In genomic region chr5:154664869-154665268, GRCh38 we compare ENCODE assay signal across 28 cellular contexts.
A peak's percentile ranks its signal among the peaks of the same experiment; 100 is the strongest.
DNase-seq lines count a peak whose midpoint lies in the region; ATAC-seq, FAIRE-seq and TF ChIP-seq lines count a peak whose summit lies in the region.
"Had no signal": no experiment of that assay in that cellular context is flagged by ENCODE, and none has a peak within 500 bp of the region (broad histone marks: within the 10 kb centered on the region; RNA-seq: fewer than 3 reads in every experiment).

No MANE protein-coding gene starts in this region.

- no peaks in the 10 kb centered on the region for H4K20me1 ChIP-seq in K562 (replicated peaks; ENCODE audit: control insufficient read depth, insufficient read depth, low read length)
- H4K20me1 ChIP-seq: BLaER1 had no signal

- peaks cover 3% of the 10 kb centered on the region for H3K9me3 ChIP-seq in K562 (replicated peaks; ENCODE audit: control insufficient read depth, insufficient read depth, low read depth, low read length)

- no peak for TF ChIP-seq RAD21 in K562 (CRISPR knock-in tag; conservative IDR thresholded peaks at IDR 0.05 in 1 of 2, IDR thresholded peaks at IDR 0.05 in 1 of 2)

- no peak overlapping the region for H3K4me2 ChIP-seq in K562 (ENCODE audit: insufficient read depth, low read length)
- H3K4me2 ChIP-seq: BLaER1 had no signal

- TF ChIP-seq CTCF in K562 (IDR thresholded peaks at IDR 0.05 in 2 of 3, conservative IDR thresholded peaks at IDR 0.05 in 1 of 3; ENCODE audit: insufficient read depth in 2 of 3, low read depth in 1 of 3, low read length in 3 of 3), result no peak
- no peak for TF ChIP-seq CTCF in endothelial cell (IDR thresholded peaks at IDR 0.05; ENCODE audit: unreplicated experiment)
- TF ChIP-seq CTCF in progenitor cell of endocrine pancreas (IDR thresholded peaks at IDR 0.05; ENCODE audit: unreplicated experiment), result no peak

- H3K27ac Mint-ChIP-seq in endothelial cell (ENCODE audit: unreplicated experiment) (no peak overlapping the region), progenitor cell of endocrine pancreas (no peak overlapping the region)
- no peak overlapping the region for H3K27ac Mint-ChIP-seq in activated CD4-positive, alpha-beta T cell treated with anti-CD3 and anti-CD28 coated beads for 36 hours
- H3K27ac Mint-ChIP-seq in activated T-cell treated with anti-CD3 and anti-CD28 coated beads, Interleukin-2, amount 50 U/mL, for 24 hours, result no peak overlapping the region
- H3K27ac Mint-ChIP-seq: CD4-positive, alpha-beta memory T cell; CD4-positive, CD25-positive, alpha-beta regulatory T cell; CD8-positive, alpha-beta memory T cell had no signal

- peak overlapping the region; percentile 79 for H3K4me3 Mint-ChIP-seq in endothelial cell (ENCODE audit: unreplicated experiment)
- H3K4me3 Mint-ChIP-seq in progenitor cell of endocrine pancreas (ENCODE audit: low read depth), result no peak overlapping the region
- H3K4me3 Mint-ChIP-seq in activated CD4-positive, alpha-beta T cell treated with anti-CD3 and anti-CD28 coated beads for 36 hours, result no peak overlapping the region
- no peak overlapping the region for H3K4me3 Mint-ChIP-seq in activated T-cell treated with anti-CD3 and anti-CD28 coated beads, Interleukin-2, amount 50 U/mL, for 24 hours
- H3K4me3 Mint-ChIP-seq: CD14-positive monocyte; CD4-positive, alpha-beta memory T cell; CD4-positive, CD25-positive, alpha-beta regulatory T cell; CD8-positive, alpha-beta memory T cell had no signal

- TF ChIP-seq EP300 in K562 (IDR thresholded peaks at IDR 0.05; ENCODE audit: low read length), result no peak

- H3K27me3 Mint-ChIP-seq in endothelial cell (ENCODE audit: unreplicated experiment), result peaks cover 4% of the 10 kb centered on the region
- no peaks in the 10 kb centered on the region for H3K27me3 Mint-ChIP-seq in progenitor cell of endocrine pancreas
- H3K27me3 Mint-ChIP-seq in activated CD4-positive, alpha-beta T cell treated with anti-CD3 and anti-CD28 coated beads for 36 hours, result no peaks in the 10 kb centered on the region
- no peaks in the 10 kb centered on the region for H3K27me3 Mint-ChIP-seq in activated T-cell treated with anti-CD3 and anti-CD28 coated beads, Interleukin-2, amount 50 U/mL, for 24 hours
- H3K27me3 Mint-ChIP-seq: CD8-positive, alpha-beta memory T cell had no signal

- in situ Hi-C loops in K562 (cut with MboI), result no loop called here

- no peaks in the 10 kb centered on the region for H3K27me3 ChIP-seq in K562 (ENCODE audit: control insufficient read depth in 2 of 2, insufficient read depth in 2 of 2, low read length in 2 of 2)
- H3K27me3 ChIP-seq: BE2C, BLaER1 had no signal

- POLR2A ChIA-PET in K562 (lab: Yijun Ruan, JAX), result no interaction called here
- POLR2A ChIA-PET in activated CD4-positive, alpha-beta T cell treated with anti-CD3 and anti-CD28 coated beads for 36 hours (lab: Charles Lee), result no interaction called here

- H3K9me1 ChIP-seq in K562 (ENCODE audit: control insufficient read depth, insufficient read depth, low read length), result no peaks in the 10 kb centered on the region

- peaks cover 3 to 4% of the 10 kb centered on the region in 2 experiments; a peak in 3 of 5 replicates for H3K4me1 ChIP-seq in K562 (replicated peaks in 1 of 2; ENCODE audit: control insufficient read depth in 2 of 2, insufficient read depth in 2 of 2, low read length in 2 of 2)
- H3K4me1 ChIP-seq: BE2C, BLaER1 had no signal

- DNase-seq in OCI-M1 (lab: John Stamatoyannopoulos, UW), result peak; percentile 20
- DNase-seq in K562 (ENCODE audit: extremely low read depth in 1 of 4, low spot score in 3 of 4), result no peak
- DNase-seq in endothelial cell (ENCODE audit: low spot score), result no peak
- no peak for DNase-seq in progenitor cell of endocrine pancreas (ENCODE audit: low spot score, unreplicated experiment)
- no peak for DNase-seq in activated CD4-positive, alpha-beta T cell treated with anti-CD3 and anti-CD28 coated beads for 36 hours
- DNase-seq in Right ventricle myocardium inferior (ENCODE audit: missing footprints), result no peak
- DNase-seq in activated T-cell treated with anti-CD3 and anti-CD28 coated beads, Interleukin-2, amount 50 U/mL, for 24 hours, result no peak
- DNase-seq: 8988T; ACHN; BE2C; C1 segment of cervical spinal cord; CD4-positive, alpha-beta memory T cell; CD4-positive, CD25-positive, alpha-beta regulatory T cell; CD8-positive, alpha-beta memory T cell; COR-L47; DMS 273 treated with DMSO at 0.1 percent for 48 hours; DMS153; DMS53; DMS79; DND-41; EL; GDM1 had no signal

- ATAC-seq in K562 (no peak), Right ventricle myocardium inferior (no peak)
- no peak for ATAC-seq in activated CD4-positive, alpha-beta T cell treated with anti-CD3 and anti-CD28 coated beads for 36 hours
- ATAC-seq: GM12878 had no signal

- CTCF ChIA-PET in K562 (lab: Yijun Ruan, JAX; ENCODE audit: low intra/inter-chr PET ratio), result no interaction called here
- CTCF ChIA-PET in activated CD4-positive, alpha-beta T cell treated with anti-CD3 and anti-CD28 coated beads for 36 hours (lab: Charles Lee), result no interaction called here

- TF ChIP-seq POLR2A in K562 (conservative IDR thresholded peaks at IDR 0.05), result no peak

- peaks cover 22% of the 10 kb centered on the region for H3K36me3 Mint-ChIP-seq in endothelial cell (ENCODE audit: low read depth, unreplicated experiment)
- H3K36me3 Mint-ChIP-seq in progenitor cell of endocrine pancreas (ENCODE audit: insufficient read depth), result no peaks in the 10 kb centered on the region
- H3K36me3 Mint-ChIP-seq in activated CD4-positive, alpha-beta T cell treated with anti-CD3 and anti-CD28 coated beads for 36 hours (ENCODE audit: low read depth), result peaks cover 4% of the 10 kb centered on the region
- H3K36me3 Mint-ChIP-seq in activated T-cell treated with anti-CD3 and anti-CD28 coated beads, Interleukin-2, amount 50 U/mL, for 24 hours (ENCODE audit: low read depth), result no peaks in the 10 kb centered on the region
- H3K36me3 Mint-ChIP-seq: CD4-positive, CD25-positive, alpha-beta regulatory T cell had no signal

- no peak overlapping the region for H3K9ac ChIP-seq in K562 (ENCODE audit: insufficient read depth in 1 of 2, low read depth in 2 of 2, low read length in 2 of 2)
- H3K9ac ChIP-seq: BLaER1 had no signal

- BruUV-seq in K562 (replicated peaks; lab: Mats Ljungman, UMichigan), result no TSS peak

- peaks cover 21% of the 10 kb centered on the region for H3K9me3 Mint-ChIP-seq in endothelial cell (ENCODE audit: unreplicated experiment)
- H3K9me3 Mint-ChIP-seq in progenitor cell of endocrine pancreas (ENCODE audit: low read depth), result peaks cover 20% of the 10 kb centered on the region
- H3K9me3 Mint-ChIP-seq in activated CD4-positive, alpha-beta T cell treated with anti-CD3 and anti-CD28 coated beads for 36 hours (ENCODE audit: low read depth), result peaks cover 13% of the 10 kb centered on the region
- H3K9me3 Mint-ChIP-seq in activated T-cell treated with anti-CD3 and anti-CD28 coated beads, Interleukin-2, amount 50 U/mL, for 24 hours, result peaks cover 13% of the 10 kb centered on the region

- no peak overlapping the region for H3K27ac ChIP-seq in K562 (ENCODE audit: extremely low read depth, low read depth, low read length)
- H3K27ac ChIP-seq: BLaER1 had no signal

- intact Hi-C loops in K562 (cut with micrococcal nuclease) (no loop called here), Right ventricle myocardium inferior (cut with DNase I) (no loop called here)
- intact Hi-C loops in activated CD4-positive, alpha-beta T cell treated with anti-CD3 and anti-CD28 coated beads for 36 hours (cut with DNase I, micrococcal nuclease), result no loop called here

- no peaks in the 10 kb centered on the region for H3K36me3 ChIP-seq in K562 (ENCODE audit: control insufficient read depth, insufficient read depth, low read length)
- H3K36me3 ChIP-seq: BE2C, BLaER1 had no signal

- no peak overlapping the region for H2AFZ ChIP-seq in K562 (ENCODE audit: low read depth, low read length)

- H3K4me3 ChIP-seq in K562, result no peak overlapping the region
- H3K4me3 ChIP-seq: BLaER1, GM12878 had no signal

- H3K4me1 Mint-ChIP-seq in endothelial cell (ENCODE audit: unreplicated experiment) (no peaks in the 10 kb centered on the region), progenitor cell of endocrine pancreas (ENCODE audit: low read depth) (no peaks in the 10 kb centered on the region)
- H3K4me1 Mint-ChIP-seq in activated CD4-positive, alpha-beta T cell treated with anti-CD3 and anti-CD28 coated beads for 36 hours, result no peaks in the 10 kb centered on the region
- no peaks in the 10 kb centered on the region for H3K4me1 Mint-ChIP-seq in activated T-cell treated with anti-CD3 and anti-CD28 coated beads, Interleukin-2, amount 50 U/mL, for 24 hours (ENCODE audit: low read depth)
- H3K4me1 Mint-ChIP-seq: CD14-positive monocyte; CD4-positive, alpha-beta memory T cell; CD4-positive, CD25-positive, alpha-beta regulatory T cell; CD8-positive, alpha-beta memory T cell had no signal

- no peaks in the 10 kb centered on the region for H3K79me2 ChIP-seq in K562 (ENCODE audit: control insufficient read depth, insufficient read depth, low read length)

- FAIRE-seq in K562 (lab: Jason Lieb, UNC), result no peak
- FAIRE-seq: A204.1, GM12878, GM12892, GM18507 had no signal

TF ChIP-seq in K562, 482 proteins besides CTCF, POLR2A, EP300 and RAD21 (continues in another document):
- TF ChIP-seq TRIM28 (IDR thresholded peaks at IDR 0.05) (peak; percentile 95), ZEB2 (IDR thresholded peaks at IDR 0.05) (0 out of 2 replicates have a peak, but pooled peaks have one; percentile 45), SPI1 (IDR thresholded peaks at IDR 0.05; ENCODE audit: borderline replicate concordance, low read depth, low read length) (peak; percentile 47; the same call in 1 of the 2 replicates), ZNF121 (CRISPR knock-in tag; conservative IDR thresholded peaks at IDR 0.05) (no peak), ZNF707 (CRISPR knock-in tag; conservative IDR thresholded peaks at IDR 0.05) (peak; percentile 99), ZZZ3 (IDR thresholded peaks at IDR 0.05) (no peak), BCOR (IDR thresholded peaks at IDR 0.05) (peak; percentile 31; the same call in 1 of the 2 replicates), HDGF (IDR thresholded peaks at IDR 0.05) (no peak), TRIM24 (IDR thresholded peaks at IDR 0.05) (peak; percentile 68 to 77; a peak in 3 of 4 replicates), ZNF444 (CRISPR knock-in tag; IDR thresholded peaks at IDR 0.05) (no peak)
- TF ChIP-seq, protein P1, sequence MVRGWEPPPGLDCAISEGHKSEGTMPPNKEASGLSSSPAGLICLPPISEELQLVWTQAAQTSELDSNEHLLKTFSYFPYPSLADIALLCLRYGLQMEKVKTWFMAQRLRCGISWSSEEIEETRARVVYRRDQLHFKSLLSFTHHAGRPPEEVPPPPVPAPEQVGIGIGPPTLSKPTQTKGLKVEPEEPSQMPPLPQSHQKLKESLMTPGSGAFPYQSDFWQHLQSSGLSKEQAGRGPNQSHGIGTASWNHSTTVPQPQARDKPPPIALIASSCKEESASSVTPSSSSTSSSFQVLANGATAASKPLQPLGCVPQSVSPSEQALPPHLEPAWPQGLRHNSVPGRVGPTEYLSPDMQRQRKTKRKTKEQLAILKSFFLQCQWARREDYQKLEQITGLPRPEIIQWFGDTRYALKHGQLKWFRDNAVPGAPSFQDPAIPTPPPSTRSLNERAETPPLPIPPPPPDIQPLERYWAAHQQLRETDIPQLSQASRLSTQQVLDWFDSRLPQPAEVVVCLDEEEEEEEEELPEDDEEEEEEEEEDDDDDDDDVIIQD (CRISPR knock-in tag; IDR thresholded peaks at IDR 0.05), result no peak
